Comparison of ENCODE assay signal across 13 cellular contexts in genomic region chr2:212732860-212733259, GRCh38.
"Had no signal": no experiment of that assay in that cellular context is flagged by ENCODE, and none has a peak within 500 bp of the region (broad histone marks: within the 10 kb centered on the region; RNA-seq: fewer than 3 reads in every experiment).

No MANE protein-coding gene starts in this region.

- H3K27ac Mint-ChIP-seq: activated CD4-positive, alpha-beta memory T cell treated with anti-CD3 and anti-CD28 coated beads for 36 hours; activated naive CD8-positive, alpha-beta T cell; neural progenitor cell had no signal

- H3K4me3 Mint-ChIP-seq: activated CD4-positive, alpha-beta memory T cell treated with anti-CD3 and anti-CD28 coated beads for 36 hours; activated naive CD8-positive, alpha-beta T cell; activated T-cell treated with anti-CD3 and anti-CD28 coated beads, Interleukin-2, amount 50 U/mL, for 4 hours; neural progenitor cell had no signal

- H3K4me1 Mint-ChIP-seq: neural progenitor cell had no signal

- H3K27ac ChIP-seq: esophagus squamous epithelium, heart left ventricle, neural progenitor cell, parathyroid adenoma, skin epidermis, transverse colon had no signal

- H3K9me3 Mint-ChIP-seq: activated CD4-positive, alpha-beta memory T cell treated with anti-CD3 and anti-CD28 coated beads for 36 hours; activated T-cell treated with anti-CD3 and anti-CD28 coated beads, Interleukin-2, amount 50 U/mL, for 4 hours; neural progenitor cell had no signal

- H3K9me3 ChIP-seq: esophagus squamous epithelium, heart left ventricle, transverse colon had no signal

- DNase-seq: activated CD4-positive, alpha-beta memory T cell treated with anti-CD3 and anti-CD28 coated beads for 36 hours; activated gamma-delta T cell; activated T-cell treated with anti-CD3 and anti-CD28 coated beads, Interleukin-2, amount 50 U/mL, for 4 hours; aorta; esophagus squamous epithelium; foreskin melanocyte; heart left ventricle; retina; transverse colon had no signal

- H3K27me3 ChIP-seq: esophagus squamous epithelium, heart left ventricle, neural progenitor cell, transverse colon had no signal

- ATAC-seq: activated T-cell treated with anti-CD3 and anti-CD28 coated beads, Interleukin-2, amount 50 U/mL, for 4 hours; heart left ventricle had no signal

- H3K36me3 Mint-ChIP-seq: activated CD4-positive, alpha-beta memory T cell treated with anti-CD3 and anti-CD28 coated beads for 36 hours; activated naive CD8-positive, alpha-beta T cell; neural progenitor cell had no signal

- H3K27me3 Mint-ChIP-seq: activated CD4-positive, alpha-beta memory T cell treated with anti-CD3 and anti-CD28 coated beads for 36 hours; activated naive CD8-positive, alpha-beta T cell had no signal

- H3K4me1 ChIP-seq: esophagus squamous epithelium, heart left ventricle, neural progenitor cell, parathyroid adenoma, transverse colon had no signal

- H3K4me3 ChIP-seq: esophagus squamous epithelium, heart left ventricle, neural progenitor cell, skin epidermis, transverse colon had no signal

- H3K36me3 ChIP-seq: esophagus squamous epithelium, heart left ventricle, neural progenitor cell, transverse colon had no signal
